Comparison of ENCODE assay signal across 18 cellular contexts in the genomic region with DNA sequence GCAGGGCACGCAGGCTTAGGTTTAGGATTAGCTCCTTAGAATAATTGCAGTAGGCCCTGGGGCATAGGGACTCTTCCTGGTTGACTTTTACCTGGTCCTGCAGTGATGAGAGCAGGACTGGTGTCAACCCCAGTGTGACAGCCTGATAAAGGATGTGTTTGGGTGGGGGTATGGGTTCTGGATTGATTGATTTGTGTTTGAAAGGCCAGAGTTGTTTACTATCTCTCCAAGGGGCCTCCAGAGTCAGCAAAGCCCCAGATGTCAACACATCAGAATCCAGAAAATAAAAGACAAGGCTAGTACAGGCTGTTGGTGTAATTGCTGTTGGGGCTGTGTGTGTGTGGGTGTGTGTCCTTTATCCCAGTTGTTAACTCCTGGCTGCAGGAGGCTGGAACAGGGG.
DNase-seq lines count a peak whose midpoint lies in the region; ATAC-seq and TF ChIP-seq lines count a peak whose summit lies in the region.
"Had no signal": no experiment of that assay in that cellular context is flagged by ENCODE, and none has a peak within 500 bp of the region (broad histone marks: within the 10 kb centered on the region; RNA-seq: fewer than 3 reads in every experiment).

No MANE protein-coding gene starts in this region.

- H3K4me2 ChIP-seq in GM23338: no peak overlapping the region
- H3K4me2 ChIP-seq: A549 had no signal

- H3K4me3 ChIP-seq in GM23338: no peak overlapping the region
- H3K4me3 ChIP-seq in endodermal cell (ENCODE audit: low read length): no peak overlapping the region
- H3K4me3 ChIP-seq in prostate gland: no peak overlapping the region
- H3K4me3 ChIP-seq: A549, GM23248, HAP-1 had no signal

- no peak overlapping the region for H3K4me3 Mint-ChIP-seq in GM23338
- no peak overlapping the region for H3K4me3 Mint-ChIP-seq in endodermal cell
- H3K4me3 Mint-ChIP-seq in neural crest cell: no peak overlapping the region
- H3K4me3 Mint-ChIP-seq: CD14-positive monocyte; CD8-positive, alpha-beta T cell; HFFc6; IgD-negative memory B cell had no signal

- TF ChIP-seq CTCF in GM23338 (conservative IDR thresholded peaks at IDR 0.05; ENCODE audit: low read depth in 2 of 2): no peak
- TF ChIP-seq CTCF in endodermal cell (conservative IDR thresholded peaks at IDR 0.05): no peak
- TF ChIP-seq CTCF in neural crest cell (conservative IDR thresholded peaks at IDR 0.05): no peak
- TF ChIP-seq CTCF in prostate gland (IDR thresholded peaks at IDR 0.05): no peak

- H3K9me3 Mint-ChIP-seq in GM23338: no peaks in the 10 kb centered on the region
- H3K9me3 Mint-ChIP-seq in endodermal cell: no peaks in the 10 kb centered on the region
- H3K9me3 Mint-ChIP-seq in neural crest cell: no peaks in the 10 kb centered on the region
- H3K9me3 Mint-ChIP-seq: CD8-positive, alpha-beta T cell had no signal

- no peak overlapping the region for H2AFZ ChIP-seq in GM23338
- H2AFZ ChIP-seq: GM23248 had no signal

- no peaks in the 10 kb centered on the region for H4K20me1 ChIP-seq in GM23338 (replicated peaks; ENCODE audit: insufficient read depth)

- H3K9me3 ChIP-seq in endodermal cell (ENCODE audit: control insufficient read depth, low read length) (no peaks in the 10 kb centered on the region), prostate gland (no peaks in the 10 kb centered on the region)
- H3K9me3 ChIP-seq: A549, BE2C, Caco-2, HAP-1 had no signal

- DNase-seq in GM23338 (ENCODE audit: low spot score): peak; percentile 29
- peak; percentile 23 for DNase-seq in NCI-H69 (lab: John Stamatoyannopoulos, UW)
- DNase-seq in endodermal cell: peak; percentile 55
- no peak for DNase-seq in neural crest cell (ENCODE audit: low read depth, low spot score)
- DNase-seq in NCI-H1048 (lab: John Stamatoyannopoulos, UW): no peak
- DNase-seq in prostate gland (ENCODE audit: low spot score): no peak
- DNase-seq in stimulated activated CD4-positive, alpha-beta T cell treated with anti-CD3 and anti-CD28 coated beads, Interleukin-2, amount 100 ng/mL, for 24 hours: no peak
- DNase-seq: BE2C; Caco-2; CD8-positive, alpha-beta T cell; DND-41; GF-D8; GM23248; HFFc6 had no signal

- H3K27me3 Mint-ChIP-seq in GM23338 (ENCODE audit: insufficient read depth, low read depth, poor library complexity) (peaks cover 7% of the 10 kb centered on the region), endodermal cell (ENCODE audit: insufficient read depth) (no peaks in the 10 kb centered on the region), neural crest cell (ENCODE audit: low read depth) (no peaks in the 10 kb centered on the region)
- H3K27me3 Mint-ChIP-seq: IgD-negative memory B cell had no signal

- WGBS in endodermal cell (ENCODE audit: insufficient coverage in 1 of 2, insufficient read length in 1 of 2), 2 experiments: 74 to 100% methylated on average over 1 of the region's 1 CpG
- 94% methylated on average over 1 of the region's 1 CpG for WGBS in prostate gland

- H3K27ac Mint-ChIP-seq in GM23338 (0 out of 2 replicates have a peak overlapping the region, but pooled peaks have one; percentile 48), endodermal cell (peak overlapping the region; percentile 26), neural crest cell (ENCODE audit: unreplicated experiment) (peak overlapping the region; percentile 78)
- H3K27ac Mint-ChIP-seq: CD14-positive monocyte; CD8-positive, alpha-beta T cell; HFFc6; IgD-negative memory B cell had no signal

- peaks cover 21% of the 10 kb centered on the region for H3K4me1 ChIP-seq in GM23338 (ENCODE audit: insufficient read depth)
- H3K4me1 ChIP-seq in endodermal cell (ENCODE audit: control insufficient read depth, insufficient read depth, low read length): peaks cover 11% of the 10 kb centered on the region
- H3K4me1 ChIP-seq in prostate gland (replicated peaks): no peaks in the 10 kb centered on the region
- H3K4me1 ChIP-seq: A549, Caco-2, HAP-1 had no signal

- peak; percentile 47 for ATAC-seq in GM23338
- ATAC-seq: A549; CD8-positive, alpha-beta T cell had no signal

- H3K36me3 Mint-ChIP-seq in GM23338 (ENCODE audit: low read depth) (no peaks in the 10 kb centered on the region), endodermal cell (ENCODE audit: low read depth) (no peaks in the 10 kb centered on the region), neural crest cell (ENCODE audit: low read depth) (no peaks in the 10 kb centered on the region)
- H3K36me3 Mint-ChIP-seq: CD14-positive monocyte; CD8-positive, alpha-beta T cell; IgD-negative memory B cell had no signal

- no peaks in the 10 kb centered on the region for H3K79me2 ChIP-seq in GM23338 (replicated peaks; ENCODE audit: insufficient read depth)

- intact Hi-C loops in prostate gland (cut with DNase I): no loop called here

- H3K36me3 ChIP-seq in GM23338 (ENCODE audit: insufficient read depth) (no peaks in the 10 kb centered on the region), endodermal cell (ENCODE audit: control insufficient read depth, insufficient read depth, low read length) (no peaks in the 10 kb centered on the region), prostate gland (no peaks in the 10 kb centered on the region)
- H3K36me3 ChIP-seq: HAP-1 had no signal

- no peak overlapping the region for H3K9ac ChIP-seq in endodermal cell (ENCODE audit: extremely low read depth, low read length, poor library complexity, severe bottlenecking)
- H3K9ac ChIP-seq: GM23248 had no signal

- no peaks in the 10 kb centered on the region for H3K27me3 ChIP-seq in GM23338 (ENCODE audit: insufficient read depth)
- H3K27me3 ChIP-seq in endodermal cell (ENCODE audit: control insufficient read depth, insufficient read depth, low read length, poor library complexity, severe bottlenecking): no peaks in the 10 kb centered on the region
- no peaks in the 10 kb centered on the region for H3K27me3 ChIP-seq in prostate gland (replicated peaks; ENCODE audit: insufficient read depth)
- H3K27me3 ChIP-seq: BE2C had no signal

- H3K4me1 Mint-ChIP-seq in GM23338 (peaks cover 23% of the 10 kb centered on the region), endodermal cell (peaks cover 17% of the 10 kb centered on the region), neural crest cell (peaks cover 5% of the 10 kb centered on the region)
- H3K4me1 Mint-ChIP-seq: CD14-positive monocyte, IgD-negative memory B cell had no signal

- H3F3A ChIP-seq in GM23338 (replicated peaks; ENCODE audit: low read depth): no peaks in the 10 kb centered on the region

- H3K27ac ChIP-seq in GM23338 (ENCODE audit: low read depth): peak overlapping the region; percentile 61; the same call in 1 of the 2 replicates
- H3K27ac ChIP-seq in endodermal cell (ENCODE audit: low read depth, low read length): no peak overlapping the region
- H3K27ac ChIP-seq in prostate gland: no peak overlapping the region
- H3K27ac ChIP-seq: A549, GM23248 had no signal

- no peak for TF ChIP-seq POLR2A in prostate gland (IDR thresholded peaks at IDR 0.05)

- H3K9me2 ChIP-seq in GM23338 (ENCODE audit: insufficient read depth): no peaks in the 10 kb centered on the region

TF ChIP-seq in GM23338, 12 proteins besides CTCF, POLR2A, EP300 and RAD21 (continues in another document):
- no peak for TF ChIP-seq POLR2AphosphoS5 (IDR thresholded peaks at IDR 0.05; ENCODE audit: low read depth)
- no peak for TF ChIP-seq JUNB (IDR thresholded peaks at IDR 0.05; ENCODE audit: unreplicated experiment)
- TF ChIP-seq, protein P1, sequence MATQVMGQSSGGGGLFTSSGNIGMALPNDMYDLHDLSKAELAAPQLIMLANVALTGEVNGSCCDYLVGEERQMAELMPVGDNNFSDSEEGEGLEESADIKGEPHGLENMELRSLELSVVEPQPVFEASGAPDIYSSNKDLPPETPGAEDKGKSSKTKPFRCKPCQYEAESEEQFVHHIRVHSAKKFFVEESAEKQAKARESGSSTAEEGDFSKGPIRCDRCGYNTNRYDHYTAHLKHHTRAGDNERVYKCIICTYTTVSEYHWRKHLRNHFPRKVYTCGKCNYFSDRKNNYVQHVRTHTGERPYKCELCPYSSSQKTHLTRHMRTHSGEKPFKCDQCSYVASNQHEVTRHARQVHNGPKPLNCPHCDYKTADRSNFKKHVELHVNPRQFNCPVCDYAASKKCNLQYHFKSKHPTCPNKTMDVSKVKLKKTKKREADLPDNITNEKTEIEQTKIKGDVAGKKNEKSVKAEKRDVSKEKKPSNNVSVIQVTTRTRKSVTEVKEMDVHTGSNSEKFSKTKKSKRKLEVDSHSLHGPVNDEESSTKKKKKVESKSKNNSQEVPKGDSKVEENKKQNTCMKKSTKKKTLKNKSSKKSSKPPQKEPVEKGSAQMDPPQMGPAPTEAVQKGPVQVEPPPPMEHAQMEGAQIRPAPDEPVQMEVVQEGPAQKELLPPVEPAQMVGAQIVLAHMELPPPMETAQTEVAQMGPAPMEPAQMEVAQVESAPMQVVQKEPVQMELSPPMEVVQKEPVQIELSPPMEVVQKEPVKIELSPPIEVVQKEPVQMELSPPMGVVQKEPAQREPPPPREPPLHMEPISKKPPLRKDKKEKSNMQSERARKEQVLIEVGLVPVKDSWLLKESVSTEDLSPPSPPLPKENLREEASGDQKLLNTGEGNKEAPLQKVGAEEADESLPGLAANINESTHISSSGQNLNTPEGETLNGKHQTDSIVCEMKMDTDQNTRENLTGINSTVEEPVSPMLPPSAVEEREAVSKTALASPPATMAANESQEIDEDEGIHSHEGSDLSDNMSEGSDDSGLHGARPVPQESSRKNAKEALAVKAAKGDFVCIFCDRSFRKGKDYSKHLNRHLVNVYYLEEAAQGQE (IDR thresholded peaks at IDR 0.05; ENCODE audit: unreplicated experiment): no peak
- TF ChIP-seq, protein P2, sequence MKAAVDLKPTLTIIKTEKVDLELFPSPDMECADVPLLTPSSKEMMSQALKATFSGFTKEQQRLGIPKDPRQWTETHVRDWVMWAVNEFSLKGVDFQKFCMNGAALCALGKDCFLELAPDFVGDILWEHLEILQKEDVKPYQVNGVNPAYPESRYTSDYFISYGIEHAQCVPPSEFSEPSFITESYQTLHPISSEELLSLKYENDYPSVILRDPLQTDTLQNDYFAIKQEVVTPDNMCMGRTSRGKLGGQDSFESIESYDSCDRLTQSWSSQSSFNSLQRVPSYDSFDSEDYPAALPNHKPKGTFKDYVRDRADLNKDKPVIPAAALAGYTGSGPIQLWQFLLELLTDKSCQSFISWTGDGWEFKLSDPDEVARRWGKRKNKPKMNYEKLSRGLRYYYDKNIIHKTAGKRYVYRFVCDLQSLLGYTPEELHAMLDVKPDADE (IDR thresholded peaks at IDR 0.05): no peak
- no peak for TF ChIP-seq ZNF114 (CRISPR knock-in tag; IDR thresholded peaks at IDR 0.05)
- no peak for TF ChIP-seq STAT1 (IDR thresholded peaks at IDR 0.05; ENCODE audit: unreplicated experiment)

Comparison
In these comparisons a context has a peak if more than half of its experiments do, and no peak if none do; other contexts are left out.
1. DNase-seq: peak in GM23338 (single experiment), NCI-H69 (single experiment) and endodermal cell (single experiment); none in neural crest cell (single experiment), NCI-H1048 (single experiment), prostate gland (single experiment) and stimulated activated CD4-positive, alpha-beta T cell treated with anti-CD3 and anti-CD28 coated beads, Interleukin-2, amount 100 ng/mL, for 24 hours (0 of 2).
2. H3K27ac Mint-ChIP-seq: peak in every context shown above with its lines; median percentile 78 in neural crest cell; 48 in GM23338; 26 in endodermal cell.